8 cellular contexts compared by ENCODE assay signal in genomic region chr20:45792513-45793118, GRCh38. TPM values are rescaled to one million over a fixed set of nuclear protein-coding genes. Genes with fewer than 3 reads are reported as not detected.
A peak's percentile ranks its signal among the peaks of the same experiment; 100 is the strongest.
DNase-seq lines count a peak whose midpoint lies in the region; ATAC-seq and TF ChIP-seq lines count a peak whose summit lies in the region.

No MANE protein-coding gene starts in this region.

- H3K4me3 ChIP-seq in fibroblast of pulmonary artery (replicated peaks; ENCODE audit: low read depth, low read length) (peak overlapping the region; percentile 91), prostate gland (peak overlapping the region; percentile 69 to 76)

- peak overlapping the region; percentile 84 for H3K27ac Mint-ChIP-seq in activated CD4-positive, alpha-beta T cell treated with anti-CD3 and anti-CD28 coated beads, Interleukin-2, amount 10 ng/mL, durations not matched to agents 24 days and 14 days
- peak overlapping the region; percentile 77 to 79 for H3K27ac Mint-ChIP-seq in T-cell

- peak overlapping the region; percentile 82 for H3K4me3 Mint-ChIP-seq in activated CD4-positive, alpha-beta T cell treated with anti-CD3 and anti-CD28 coated beads, Interleukin-2, amount 10 ng/mL, durations not matched to agents 24 days and 14 days
- peak overlapping the region; percentile 83 to 95 (median 93) for H3K4me3 Mint-ChIP-seq in T-cell

- H3K9me3 Mint-ChIP-seq in activated CD4-positive, alpha-beta T cell treated with anti-CD3 and anti-CD28 coated beads, Interleukin-2, amount 10 ng/mL, durations not matched to agents 24 days and 14 days, result no peaks in the 10 kb centered on the region
- H3K9me3 Mint-ChIP-seq in T-cell, result no peaks in the 10 kb centered on the region

- H3K9me3 ChIP-seq in prostate gland, result no peaks in the 10 kb centered on the region

- DNase-seq in activated CD4-positive, alpha-beta T cell treated with anti-CD3 and anti-CD28 coated beads, Interleukin-2, amount 10 ng/mL, durations not matched to agents 24 days and 14 days, result no peak
- no peak for DNase-seq in activated CD4-positive, alpha-beta T cell treated with anti-CD3 and anti-CD28 coated beads for 1 hour
- DNase-seq in T-cell, result no peak
- no peak for DNase-seq in fibroblast of pulmonary artery (ENCODE audit: low read depth)
- DNase-seq in prostate gland (ENCODE audit: low spot score), result no peak
- no peak for DNase-seq in AG08395 (ENCODE audit: low spot score)
- no peak for DNase-seq in stimulated activated CD8-positive, alpha-beta memory T cell treated with anti-CD3 and anti-CD28 coated beads, Interleukin-4, amount 100 ng/mL, for 48 hours
- no peak for DNase-seq in NCI-H2107 (lab: John Stamatoyannopoulos, UW)

- ATAC-seq in T-cell (replicated peaks in 1 of 4), result no peak

- POLR2A ChIA-PET in T-cell (lab: Charles Lee), result interaction anchor here in 1 of 2 donors (0.9 kb wide), 1 partner anchor 180 kb away, joined by 3 read pairs; the partner anchor contains the start of gene ZNF335

- peaks cover 33% of the 10 kb centered on the region for H3K36me3 Mint-ChIP-seq in activated CD4-positive, alpha-beta T cell treated with anti-CD3 and anti-CD28 coated beads, Interleukin-2, amount 10 ng/mL, durations not matched to agents 24 days and 14 days (ENCODE audit: low read depth)
- H3K36me3 Mint-ChIP-seq in T-cell, result peaks cover 26% of the 10 kb centered on the region

- H3K4me1 ChIP-seq in prostate gland (replicated peaks), result no peaks in the 10 kb centered on the region

- no peaks in the 10 kb centered on the region for H3K27me3 ChIP-seq in prostate gland (replicated peaks; ENCODE audit: insufficient read depth)

- H3K36me3 ChIP-seq in prostate gland, result peaks cover 0 to 8% of the 10 kb centered on the region in 2 donors

- 36% methylated on average over 13 of the region's 13 CpGs for WGBS in prostate gland

- TF ChIP-seq POLR2A in prostate gland (IDR thresholded peaks at IDR 0.05), result no peak

- H3K27me3 Mint-ChIP-seq in activated CD4-positive, alpha-beta T cell treated with anti-CD3 and anti-CD28 coated beads, Interleukin-2, amount 10 ng/mL, durations not matched to agents 24 days and 14 days, result no peaks in the 10 kb centered on the region
- no peaks in the 10 kb centered on the region for H3K27me3 Mint-ChIP-seq in T-cell

- peaks cover 19% of the 10 kb centered on the region for H3K4me1 Mint-ChIP-seq in activated CD4-positive, alpha-beta T cell treated with anti-CD3 and anti-CD28 coated beads, Interleukin-2, amount 10 ng/mL, durations not matched to agents 24 days and 14 days
- peaks cover 18 to 20% (median 19%) of the 10 kb centered on the region in 3 donors for H3K4me1 Mint-ChIP-seq in T-cell

- CTCF ChIA-PET in T-cell (lab: Charles Lee), result interaction anchor here in 1 of 2 donors (0.5 to 0.9 kb wide), 2 partner anchors 22 to 129 kb away, joined by 3 read pairs; no protein-coding TSS in a partner anchor

- intact Hi-C loops in activated CD4-positive, alpha-beta T cell treated with anti-CD3 and anti-CD28 coated beads, Interleukin-2, amount 10 ng/mL, durations not matched to agents 24 days and 14 days (cut with micrococcal nuclease), result loop anchor here (5.0 kb wide), 1 partner anchor 435 kb away; no protein-coding TSS in a partner anchor
- intact Hi-C loops in prostate gland (cut with DNase I), result no loop called here

- peak overlapping the region; percentile 76 to 79 for H3K27ac ChIP-seq in prostate gland

- TF ChIP-seq CTCF in fibroblast of pulmonary artery (IDR thresholded peaks at IDR 0.05; ENCODE audit: low read length, missing control alignments) (no peak), prostate gland (IDR thresholded peaks at IDR 0.05) (no peak)

RNA-seq across cellular contexts. Expression of gene DNTTIP1, which starts 0.9 kb away (rescaled TPM):
- 31.9 and 35.3 TPM in 2 replicates for total RNA-seq in activated CD4-positive, alpha-beta T cell treated with anti-CD3 and anti-CD28 coated beads, Interleukin-2, amount 10 ng/mL, durations not matched to agents 24 days and 14 days
- total RNA-seq in T-cell (10 to 100 TPM; 14.7 to 25.3 (median 20.5) TPM), prostate gland (10 to 100 TPM; 21.8 to 35.5 TPM)

RNA-seq across cellular contexts. Expression of gene WFDC3, which starts 0.9 kb away (rescaled TPM):
- not detected in 2 replicates for total RNA-seq in activated CD4-positive, alpha-beta T cell treated with anti-CD3 and anti-CD28 coated beads, Interleukin-2, amount 10 ng/mL, durations not matched to agents 24 days and 14 days
- total RNA-seq in T-cell, result not detected
- 1 to 10 TPM in 1 of 2 donors, not detected in 1; 5.2 TPM for total RNA-seq in prostate gland

RNA-seq across cellular contexts. Expression of gene UBE2C, which starts 19.8 kb away (rescaled TPM):
- total RNA-seq in activated CD4-positive, alpha-beta T cell treated with anti-CD3 and anti-CD28 coated beads, Interleukin-2, amount 10 ng/mL, durations not matched to agents 24 days and 14 days, result 113 and 115 TPM in 2 replicates
- total RNA-seq in T-cell, result 1 to 10 TPM in 3 of 5 donors, under 1 TPM in 2; 0.44 to 2.4 (median 1.2) TPM
- 10 to 100 TPM in 1 of 2 donors, 1 to 10 TPM in 1; 2.2 to 10.9 TPM for total RNA-seq in prostate gland

RNA-seq across cellular contexts. Expression of gene TNNC2, which starts 34.5 kb away (rescaled TPM):
- total RNA-seq in activated CD4-positive, alpha-beta T cell treated with anti-CD3 and anti-CD28 coated beads, Interleukin-2, amount 10 ng/mL, durations not matched to agents 24 days and 14 days, result not detected in 2 replicates
- total RNA-seq in T-cell (1 to 10 TPM in 1 of 5 donors, under 1 TPM in 3, not detected in 1; 0.41 to 1.3 (median 0.70) TPM), prostate gland (1 to 10 TPM; 2.1 to 3.0 TPM)

RNA-seq across cellular contexts. Expression of gene SNX21, which starts 41.0 kb away (rescaled TPM):
- total RNA-seq in activated CD4-positive, alpha-beta T cell treated with anti-CD3 and anti-CD28 coated beads, Interleukin-2, amount 10 ng/mL, durations not matched to agents 24 days and 14 days, result 0.47 and 0.89 TPM in 2 replicates
- total RNA-seq in T-cell (1 to 10 TPM; 1.1 to 3.5 (median 2.1) TPM), prostate gland (10 to 100 TPM; 60.4 to 68.4 TPM)
